Comparison of ENCODE assay signal across 8 cellular contexts in the genomic region with DNA sequence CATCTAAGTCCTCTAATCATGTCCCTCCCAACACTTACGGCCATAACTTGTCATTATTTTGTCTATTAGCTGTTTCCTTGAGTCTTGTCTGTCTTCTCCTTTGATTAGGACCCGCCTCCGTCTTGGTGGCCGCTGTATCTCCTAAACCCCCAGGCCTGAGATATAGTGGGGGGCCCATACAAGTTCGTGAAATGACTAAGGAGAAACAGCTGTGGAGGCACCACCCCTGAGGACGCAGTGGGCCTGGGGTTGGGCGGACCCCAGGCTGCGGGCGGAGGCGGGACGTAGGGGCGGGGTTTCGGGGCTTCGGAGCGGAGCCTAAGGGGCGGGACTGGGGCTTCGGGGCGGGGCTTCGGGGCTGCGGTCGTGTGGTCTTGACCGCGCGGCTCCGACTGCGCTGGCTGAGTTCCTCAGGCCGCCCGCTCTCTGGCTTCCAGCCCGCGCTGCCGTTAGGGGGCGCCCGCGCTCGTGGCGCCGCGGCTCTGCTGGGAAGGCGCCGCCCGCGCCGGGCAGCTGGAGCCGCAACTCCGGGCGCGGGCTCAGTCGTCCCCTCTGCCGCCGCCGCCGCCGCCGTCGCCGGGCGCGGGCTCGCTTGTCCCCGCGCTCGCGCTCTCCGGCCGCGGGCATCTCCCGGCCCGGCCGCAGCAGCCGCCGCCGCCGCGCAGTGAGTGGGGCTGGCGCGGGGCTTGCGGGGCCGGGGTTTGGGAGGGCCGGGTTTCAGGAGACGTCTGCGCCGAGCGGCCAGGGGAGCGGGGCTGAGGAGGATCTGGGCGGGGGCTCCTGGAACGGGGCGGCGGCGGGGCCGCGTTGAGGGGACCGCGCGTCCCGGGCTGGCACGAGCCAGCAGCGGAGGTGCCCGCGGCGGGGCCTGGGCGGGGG. TPM values are rescaled to one million over a fixed set of nuclear protein-coding genes. Genes with fewer than 3 reads are reported as not detected.
A peak's percentile ranks its signal among the peaks of the same experiment; 100 is the strongest.
DNase-seq lines count a peak whose midpoint lies in the region; ATAC-seq and TF ChIP-seq lines count a peak whose summit lies in the region.

A gene (plus strand): TSS at position 591 of the 879 bp plus-strand sequence. CDS start 6,660 bp downstream, outside the sequence.

- H3K9ac ChIP-seq in adipocyte (ENCODE audit: low read length), result peak within 1 kb of the TSS; percentile 88

- H3K4me1 ChIP-seq in adipocyte (ENCODE audit: control insufficient read depth, insufficient read depth, low read length) (peaks cover 55% of the 10 kb centered on the region), upper lobe of right lung (peaks cover 19% of the 10 kb centered on the region)

- H3K9me3 ChIP-seq in adipocyte (ENCODE audit: control insufficient read depth, low read length), result no peaks in the 10 kb centered on the region
- no peaks in the 10 kb centered on the region for H3K9me3 ChIP-seq in upper lobe of right lung

- peak within 1 kb of the TSS; percentile 77 for H3K27ac ChIP-seq in upper lobe of right lung

- peaks cover 41% of the 10 kb centered on the region for H3K4me1 Mint-ChIP-seq in progenitor cell of endocrine pancreas (ENCODE audit: low read depth)

- no peaks in the 10 kb centered on the region for H3K36me3 Mint-ChIP-seq in progenitor cell of endocrine pancreas (ENCODE audit: insufficient read depth)

- intact Hi-C loops in left cardiac atrium (cut with DNase I) (loop anchor here in 1 of 2 donors (5.0 kb wide), 2 partner anchors 59 to 159 kb away; a partner anchor contains a TSS), upper lobe of right lung (cut with DNase I) (no loop called here)

- peak; percentile 68 for TF ChIP-seq CTCF in GM12872 (IDR thresholded peaks at IDR 0.05; ENCODE audit: insufficient read depth, low read depth, low read length)
- peak; percentile 81 for TF ChIP-seq CTCF in progenitor cell of endocrine pancreas (IDR thresholded peaks at IDR 0.05; ENCODE audit: unreplicated experiment)
- peak; percentile 62 for TF ChIP-seq CTCF in upper lobe of right lung (IDR thresholded peaks at IDR 0.05)

- H3K36me3 ChIP-seq in adipocyte (ENCODE audit: control insufficient read depth, insufficient read depth, low read length, severe bottlenecking) (no peaks in the 10 kb centered on the region), upper lobe of right lung (no peaks in the 10 kb centered on the region)

- peak within 1 kb of the TSS; percentile 93 for H3K4me3 ChIP-seq in adipocyte (ENCODE audit: low read length)
- H3K4me3 ChIP-seq in upper lobe of right lung, result peak within 1 kb of the TSS; percentile 81

- peaks cover 17% of the 10 kb centered on the region for H3K27me3 Mint-ChIP-seq in progenitor cell of endocrine pancreas

- H3K27me3 ChIP-seq in adipocyte (replicated peaks; ENCODE audit: control insufficient read depth, insufficient read depth, low read length) (no peaks in the 10 kb centered on the region), upper lobe of right lung (no peaks in the 10 kb centered on the region)

- peak; percentile 70 for DNase-seq in NCI-H1105 (lab: John Stamatoyannopoulos, UW)
- peak; percentile 84 for DNase-seq in SW480 (ENCODE audit: low spot score)
- DNase-seq in adipocyte (ENCODE audit: low read depth), result peak; percentile 97
- peak; percentile 95 for DNase-seq in left cardiac atrium
- peak; percentile 97 for DNase-seq in progenitor cell of endocrine pancreas (ENCODE audit: low spot score, unreplicated experiment)
- DNase-seq in upper lobe of right lung, result peak; percentile 97

- ATAC-seq in HG02642 (IDR thresholded peaks at IDR 0.05; ENCODE audit: poor library complexity, unreplicated experiment) (peak; percentile 93), left cardiac atrium (peak; percentile 96 to 97), upper lobe of right lung (peak; percentile 97)

- H3K27ac Mint-ChIP-seq in progenitor cell of endocrine pancreas, result peak within 1 kb of the TSS; percentile 85

- peak within 1 kb of the TSS; percentile 87 for H3K4me3 Mint-ChIP-seq in progenitor cell of endocrine pancreas (ENCODE audit: low read depth)

- H3K9me3 Mint-ChIP-seq in progenitor cell of endocrine pancreas (ENCODE audit: low read depth), result no peaks in the 10 kb centered on the region

RNA-seq across cellular contexts. Expression of the gene that starts here (rescaled TPM):
- 1 to 10 TPM; 5.3 to 7.1 TPM for total RNA-seq in left cardiac atrium
- total RNA-seq in progenitor cell of endocrine pancreas, result 14.8 TPM in 2 replicates
- 8.2 TPM for total RNA-seq in upper lobe of right lung

Comparison
In these comparisons a context has a peak if more than half of its experiments do, and no peak if none do; other contexts are left out.
1. Peak in every context shown above with its lines: DNase-seq, ATAC-seq, H3K4me3 ChIP-seq and H3K27ac ChIP-seq.